34 cellular contexts compared by ENCODE assay signal in the genomic region with DNA sequence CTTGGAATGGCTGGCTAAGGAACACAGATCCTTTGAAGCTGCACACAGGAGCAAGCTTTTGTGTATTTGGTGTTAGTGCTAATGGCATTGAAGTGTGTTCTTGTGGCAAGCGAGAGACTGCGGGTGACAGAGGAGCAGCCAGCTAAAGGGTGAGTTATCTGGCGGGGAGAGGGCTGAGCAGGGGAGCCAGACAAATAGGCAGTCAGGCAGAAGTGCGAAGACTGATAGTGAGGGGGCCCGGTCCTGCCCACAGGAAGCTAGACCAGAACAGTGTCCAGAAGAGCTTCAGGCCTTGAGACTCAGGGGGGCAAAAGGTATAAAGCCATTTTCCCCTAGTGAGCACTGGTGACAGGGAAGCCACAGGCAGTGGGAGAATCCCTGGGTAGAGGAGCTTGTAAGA.
"Had no signal": no experiment of that assay in that cellular context is flagged by ENCODE, and none has a peak within 500 bp of the region (broad histone marks: within the 10 kb centered on the region; RNA-seq: fewer than 3 reads in every experiment).

No MANE protein-coding gene starts in this region.

- H3K27ac ChIP-seq: ascending aorta, breast epithelium, cardiac muscle cell, colonic mucosa, dorsolateral prefrontal cortex, esophagus muscularis mucosa, foreskin keratinocyte, gastrocnemius medialis, WERI-Rb-1 had no signal

- H3K27ac Mint-ChIP-seq: activated B cell treated with CpG ODN at 0.5 μM for 24 hours; activated CD4-positive, alpha-beta memory T cell treated with anti-CD3 and anti-CD28 coated beads for 36 hours; activated CD8-positive, alpha-beta memory T cell treated with anti-CD3 and anti-CD28 coated beads, Interleukin-2, amount 10 ng/mL, durations not matched to agents 7 days and 5 days; activated CD8-positive, alpha-beta T cell treated with anti-CD3 and anti-CD28 coated beads, Interleukin-2, amount 10 ng/mL, durations not matched to agents 7 days and 5 days; activated naive CD4-positive, alpha-beta T cell treated with anti-CD3 and anti-CD28 coated beads, Interleukin-2, amount 10 ng/mL, durations not matched to agents 7 days and 5 days; activated naive CD4-positive, alpha-beta T cell treated with anti-CD3 and anti-CD28 coated beads, Interleukin-2, amount 50 U/mL, for 72 hours; activated naive CD8-positive, alpha-beta T cell treated with anti-CD3 and anti-CD28 coated beads, Interleukin-2, amount 10 ng/mL, durations not matched to agents 7 days and 5 days; brain; dendritic cell treated with granulocyte-macrophage colony-stimulating factor and Interleukin-4, amounts not matched to agents 40 ng/mL and 50 ng/mL, for 4 days; effector memory CD8-positive, alpha-beta T cell; T-helper 17 cell; T-helper 2 cell treated with Interferon-gamma antibody and Interleukin-4, amounts not matched to agents 5 μg/mL and 100 μg/mL, for 36 hours had no signal

- H3K4me3 Mint-ChIP-seq: activated B cell treated with CpG ODN at 0.5 μM for 24 hours; activated CD4-positive, alpha-beta memory T cell treated with anti-CD3 and anti-CD28 coated beads for 36 hours; activated CD8-positive, alpha-beta memory T cell treated with anti-CD3 and anti-CD28 coated beads, Interleukin-2, amount 10 ng/mL, durations not matched to agents 7 days and 5 days; activated CD8-positive, alpha-beta T cell treated with anti-CD3 and anti-CD28 coated beads, Interleukin-2, amount 10 ng/mL, durations not matched to agents 7 days and 5 days; activated naive CD4-positive, alpha-beta T cell treated with anti-CD3 and anti-CD28 coated beads, Interleukin-2, amount 10 ng/mL, durations not matched to agents 7 days and 5 days; activated naive CD8-positive, alpha-beta T cell treated with anti-CD3 and anti-CD28 coated beads, Interleukin-2, amount 10 ng/mL, durations not matched to agents 7 days and 5 days; brain; dendritic cell treated with granulocyte-macrophage colony-stimulating factor and Interleukin-4, amounts not matched to agents 40 ng/mL and 50 ng/mL, for 4 days; effector memory CD8-positive, alpha-beta T cell; T-helper 17 cell; T-helper 2 cell treated with Interferon-gamma antibody and Interleukin-4, amounts not matched to agents 5 μg/mL and 100 μg/mL, for 36 hours had no signal

- H3K36me3 Mint-ChIP-seq: activated CD4-positive, alpha-beta memory T cell treated with anti-CD3 and anti-CD28 coated beads for 36 hours; activated CD8-positive, alpha-beta memory T cell treated with anti-CD3 and anti-CD28 coated beads, Interleukin-2, amount 10 ng/mL, durations not matched to agents 7 days and 5 days; activated naive CD4-positive, alpha-beta T cell treated with anti-CD3 and anti-CD28 coated beads, Interleukin-2, amount 10 ng/mL, durations not matched to agents 7 days and 5 days; activated naive CD4-positive, alpha-beta T cell treated with anti-CD3 and anti-CD28 coated beads, Interleukin-2, amount 50 U/mL, for 72 hours; activated naive CD8-positive, alpha-beta T cell treated with anti-CD3 and anti-CD28 coated beads, Interleukin-2, amount 10 ng/mL, durations not matched to agents 7 days and 5 days; brain had no signal

- H3K9me3 ChIP-seq: ascending aorta, breast epithelium, colonic mucosa, esophagus muscularis mucosa, gastrocnemius medialis had no signal

- H3K4me1 ChIP-seq: ascending aorta, breast epithelium, colonic mucosa, foreskin keratinocyte, gastrocnemius medialis had no signal

- H3K4me1 Mint-ChIP-seq: activated B cell treated with CpG ODN at 0.5 μM for 24 hours, T-helper 17 cell had no signal

- H3K27me3 ChIP-seq: ascending aorta, cardiac muscle cell, colonic mucosa, esophagus muscularis mucosa, foreskin keratinocyte, gastrocnemius medialis had no signal

- H3K27me3 Mint-ChIP-seq: activated CD4-positive, alpha-beta memory T cell treated with anti-CD3 and anti-CD28 coated beads for 36 hours; activated CD8-positive, alpha-beta memory T cell treated with anti-CD3 and anti-CD28 coated beads, Interleukin-2, amount 10 ng/mL, durations not matched to agents 7 days and 5 days; dendritic cell treated with granulocyte-macrophage colony-stimulating factor and Interleukin-4, amounts not matched to agents 40 ng/mL and 50 ng/mL, for 4 days; effector memory CD8-positive, alpha-beta T cell; T-helper 17 cell had no signal

- H3K9me3 Mint-ChIP-seq: activated B cell treated with CpG ODN at 0.5 μM for 24 hours; activated CD4-positive, alpha-beta memory T cell treated with anti-CD3 and anti-CD28 coated beads for 36 hours; activated naive CD4-positive, alpha-beta T cell treated with anti-CD3 and anti-CD28 coated beads, Interleukin-2, amount 10 ng/mL, durations not matched to agents 7 days and 5 days; activated naive CD4-positive, alpha-beta T cell treated with anti-CD3 and anti-CD28 coated beads, Interleukin-2, amount 50 U/mL, for 72 hours; activated naive CD8-positive, alpha-beta T cell treated with anti-CD3 and anti-CD28 coated beads, Interleukin-2, amount 10 ng/mL, durations not matched to agents 7 days and 5 days; dendritic cell treated with granulocyte-macrophage colony-stimulating factor and Interleukin-4, amounts not matched to agents 40 ng/mL and 50 ng/mL, for 4 days; effector memory CD8-positive, alpha-beta T cell; T-helper 2 cell treated with Interferon-gamma antibody and Interleukin-4, amounts not matched to agents 5 μg/mL and 100 μg/mL, for 36 hours had no signal

- DNase-seq: activated B cell treated with CpG ODN at 0.5 μM for 24 hours; activated CD4-positive, alpha-beta memory T cell treated with anti-CD3 and anti-CD28 coated beads for 36 hours; activated CD4-positive, alpha-beta T cell treated with anti-CD3 and anti-CD28 coated beads for 48 hours; activated CD8-positive, alpha-beta memory T cell treated with anti-CD3 and anti-CD28 coated beads, Interleukin-2, amount 10 ng/mL, durations not matched to agents 7 days and 5 days; activated CD8-positive, alpha-beta memory T cell treated with anti-CD3 and anti-CD28 coated beads, Interleukin-2, amount 50 U/mL, for 4 hours; activated CD8-positive, alpha-beta T cell treated with anti-CD3 and anti-CD28 coated beads, Interleukin-2, amount 10 ng/mL, durations not matched to agents 7 days and 5 days; activated gamma-delta T cell; activated naive CD4-positive, alpha-beta T cell; activated naive CD4-positive, alpha-beta T cell treated with anti-CD3 and anti-CD28 coated beads, Interleukin-2, amount 10 ng/mL, durations not matched to agents 7 days and 5 days; activated naive CD8-positive, alpha-beta T cell treated with anti-CD3 and anti-CD28 coated beads, Interleukin-2, amount 10 ng/mL, durations not matched to agents 7 days and 5 days; activated T-cell treated with anti-CD3 and anti-CD28 coated beads, Interleukin-2, amount 50 U/mL, for 1 hour; activated T-cell treated with anti-CD3 and anti-CD28 coated beads, Interleukin-2, amount 50 U/mL, for 48 hours; central memory CD4-positive, alpha-beta T cell; cerebellar nuclear complex; colonic mucosa; dorsolateral prefrontal cortex; effector CD4-positive, alpha-beta T cell; effector memory CD8-positive, alpha-beta T cell; erythroblast; foreskin keratinocyte; gastrocnemius medialis; glutamatergic neuron; T-helper 1 cell; T-helper 17 cell; T1000; WERI-Rb-1 had no signal

- H3K4me3 ChIP-seq: ascending aorta, breast epithelium, cardiac muscle cell, colonic mucosa, dorsolateral prefrontal cortex, esophagus muscularis mucosa, gastrocnemius medialis had no signal
